In genomic region chr17:42997390-42997983, GRCh38 we compare ENCODE assay signal across 8 cellular contexts. TPM values are rescaled to one million over a fixed set of nuclear protein-coding genes. Genes with fewer than 3 reads are reported as not detected.
DNase-seq lines count a peak whose midpoint lies in the region; ATAC-seq and TF ChIP-seq lines count a peak whose summit lies in the region.

No MANE protein-coding gene starts in this region.

- peaks cover 48% of the 10 kb centered on the region for H3K36me3 ChIP-seq in HUES6 (ENCODE audit: control insufficient read depth, insufficient read depth, low read length)

- H3K36me3 Mint-ChIP-seq in brain, result peaks cover 41% of the 10 kb centered on the region

- H3K4me1 ChIP-seq in HUES6 (ENCODE audit: control insufficient read depth, insufficient read depth, low read length), result peaks cover 4% of the 10 kb centered on the region; the same call in 1 of the 2 replicates
- H3K4me1 ChIP-seq in mononuclear cell (ENCODE audit: insufficient read depth, low read length), result peaks cover 45% of the 10 kb centered on the region

- TF ChIP-seq CTCF in AG10803 (conservative IDR thresholded peaks at IDR 0.05; ENCODE audit: low read length), result no peak
- no peak for TF ChIP-seq CTCF in brain (conservative IDR thresholded peaks at IDR 0.05)

- peak overlapping the region; percentile 74 to 97 (median 94) for H3K27ac Mint-ChIP-seq in brain

- H3K9me3 Mint-ChIP-seq in brain, result no peaks in the 10 kb centered on the region

- H3K4me3 Mint-ChIP-seq in brain, result peak overlapping the region; percentile 95 to 99 (median 97)

- H3K9ac ChIP-seq in HUES6 (ENCODE audit: low read length), result peak overlapping the region; percentile 13

- H3K27me3 ChIP-seq in HUES6 (ENCODE audit: control insufficient read depth, insufficient read depth, low read length) (no peaks in the 10 kb centered on the region), mononuclear cell (ENCODE audit: insufficient read depth, low read length) (no peaks in the 10 kb centered on the region)

- DNase-seq in AG10803 (ENCODE audit: low read depth) (no peak), NCI-H2196 treated with DMSO at 0.1 percent for 48 hours (lab: John Stamatoyannopoulos, UW; ENCODE audit: unreplicated experiment) (no peak)
- DNase-seq in stimulated activated CD8-positive, alpha-beta memory T cell treated with anti-CD3 and anti-CD28 coated beads, Interleukin-4, amount 100 ng/mL, for 48 hours, result no peak

- no peak overlapping the region for H3K27ac ChIP-seq in HUES6 (ENCODE audit: low read depth, low read length)

- H3K4me1 Mint-ChIP-seq in brain, result peaks cover 30% of the 10 kb centered on the region

- H3K9me3 ChIP-seq in HUES6 (ENCODE audit: control insufficient read depth, insufficient read depth, low read depth, low read length) (no peaks in the 10 kb centered on the region), mononuclear cell (ENCODE audit: low read depth, low read length) (no peaks in the 10 kb centered on the region)

- H3K4me3 ChIP-seq in AG10803 (ENCODE audit: low read length), result peak overlapping the region; percentile 41
- H3K4me3 ChIP-seq in HUES6 (ENCODE audit: low read depth, low read length), result peak overlapping the region; percentile 50
- peak overlapping the region; percentile 97 for H3K4me3 ChIP-seq in mononuclear cell (ENCODE audit: low read length)

- H3K27me3 Mint-ChIP-seq in brain, result peaks cover 5% of the 10 kb centered on the region

- no peak for ATAC-seq in GM21576 (IDR thresholded peaks at IDR 0.05; ENCODE audit: unreplicated experiment)
- no peak for ATAC-seq in HG03457 (IDR thresholded peaks at IDR 0.05; ENCODE audit: unreplicated experiment)

RNA-seq across cellular contexts. Expression of gene RPL27, which starts 0.7 kb away (rescaled TPM):
- polyA plus RNA-seq in brain (ENCODE audit: insufficient read depth, low read depth, low replicate concordance), result 3,023 TPM
- 1,456 TPM for total RNA-seq in mononuclear cell

RNA-seq across cellular contexts. Expression of gene IFI35, which starts 9.1 kb away (rescaled TPM):
- 15.5 TPM for polyA plus RNA-seq in brain (ENCODE audit: insufficient read depth, low read depth, low replicate concordance)
- total RNA-seq in mononuclear cell, result 9.6 TPM

RNA-seq across cellular contexts. Expression of gene RUNDC1, which starts 17.1 kb away (rescaled TPM):
- 16.7 TPM for polyA plus RNA-seq in brain (ENCODE audit: insufficient read depth, low read depth, low replicate concordance)
- total RNA-seq in mononuclear cell, result 9.6 TPM

RNA-seq across cellular contexts. Expression of gene PTGES3L, which starts 17.6 kb away (rescaled TPM):
- 1.5 TPM for polyA plus RNA-seq in brain (ENCODE audit: insufficient read depth, low read depth, low replicate concordance)
- total RNA-seq in mononuclear cell, result 0.31 TPM

RNA-seq across cellular contexts. Expression of gene VAT1, which starts 24.7 kb away (rescaled TPM):
- polyA plus RNA-seq in brain (ENCODE audit: insufficient read depth, low read depth, low replicate concordance), result 594 TPM
- total RNA-seq in mononuclear cell, result 20.0 TPM

Comparison
In these comparisons a context has a peak if more than half of its experiments do, and no peak if none do; other contexts are left out.
1. H3K4me3 ChIP-seq: peak in every context shown above with its lines; median percentile 97 in mononuclear cell; 50 in HUES6; 41 in AG10803.